14 cellular contexts compared by ENCODE assay signal in genomic region chr10:69936091-69936490, GRCh38.
A peak's percentile ranks its signal among the peaks of the same experiment; 100 is the strongest.
DNase-seq lines count a peak whose midpoint lies in the region; ATAC-seq and TF ChIP-seq lines count a peak whose summit lies in the region.
"Had no signal": no experiment of that assay in that cellular context is flagged by ENCODE, and none has a peak within 500 bp of the region (broad histone marks: within the 10 kb centered on the region; RNA-seq: fewer than 3 reads in every experiment).

No MANE protein-coding gene starts in this region.

- peaks cover 8% of the 10 kb centered on the region for H3K27me3 ChIP-seq in Panc1 (ENCODE audit: control insufficient read depth, insufficient read depth, low read length)
- H3K27me3 ChIP-seq: SJCRH30 had no signal

- peaks cover 11% of the 10 kb centered on the region for H3K27me3 Mint-ChIP-seq in activated T-cell treated with anti-CD3 and anti-CD28 coated beads, Interleukin-2, amount 50 U/mL, for 24 hours

- peak; percentile 24; the same call in 1 of the 2 replicates for TF ChIP-seq CTCF in AG10803 (conservative IDR thresholded peaks at IDR 0.05; ENCODE audit: low read length)
- TF ChIP-seq CTCF in GM13976 (IDR thresholded peaks at IDR 0.05; ENCODE audit: borderline replicate concordance, control extremely low read depth, extremely low read depth, insufficient read depth, missing control alignments) = peak; percentile 16
- no peak; the same call in 1 of the 2 replicates for TF ChIP-seq CTCF in Panc1 (IDR thresholded peaks at IDR 0.05)
- peak; percentile 11 for TF ChIP-seq CTCF in fibroblast of villous mesenchyme (IDR thresholded peaks at IDR 0.05; ENCODE audit: insufficient read depth, low read depth, low read length)

- H3K36me3 ChIP-seq in Panc1 (ENCODE audit: control insufficient read depth, insufficient read depth, low read length) = no peaks in the 10 kb centered on the region
- H3K36me3 ChIP-seq: SJCRH30 had no signal

- no peak overlapping the region for H3K27ac ChIP-seq in Panc1 (ENCODE audit: low read length)
- H3K27ac ChIP-seq: parathyroid adenoma, SJCRH30 had no signal

- H3K27ac Mint-ChIP-seq in activated T-cell treated with anti-CD3 and anti-CD28 coated beads, Interleukin-2, amount 50 U/mL, for 24 hours = no peak overlapping the region
- H3K27ac Mint-ChIP-seq: dendritic cell treated with granulocyte-macrophage colony-stimulating factor and Interleukin-4, amounts not matched to agents 40 ng/mL and 50 ng/mL, for 4 days had no signal

- intact Hi-C loops in Panc1 (cut with micrococcal nuclease; ENCODE audit: unreplicated experiment) = no loop called here

- H3K4me1 Mint-ChIP-seq in activated T-cell treated with anti-CD3 and anti-CD28 coated beads, Interleukin-2, amount 50 U/mL, for 24 hours (ENCODE audit: low read depth) = no peaks in the 10 kb centered on the region

- DNase-seq in AG10803 (ENCODE audit: low read depth) (no peak), GM13976 (ENCODE audit: low spot score) (peak; percentile 63), Panc1 (ENCODE audit: low read depth, low spot score) (no peak), fibroblast of villous mesenchyme (ENCODE audit: low read depth) (no peak), NOMO-1 treated with dmso at 0.1 percent for 144 hours (lab: John Stamatoyannopoulos, UW; ENCODE audit: unreplicated experiment) (no peak)
- no peak for DNase-seq in activated T-cell treated with anti-CD3 and anti-CD28 coated beads, Interleukin-2, amount 50 U/mL, for 24 hours
- DNase-seq: activated T-cell treated with anti-CD3 and anti-CD28 coated beads, Interleukin-2, amount 50 U/mL, for 4 hours; DMS153; NCI-H1048 had no signal

- in situ Hi-C loops in GM13976 (cut with MboI; ENCODE audit: low sequenced_read_pairs, unreplicated experiment) (no loop called here), Panc1 (cut with HindIII; ENCODE audit: low pct_unique_long_range_greater_than_20kb, low sequenced_read_pairs) (no loop called here)

- no peaks in the 10 kb centered on the region for H3K9me3 Mint-ChIP-seq in activated T-cell treated with anti-CD3 and anti-CD28 coated beads, Interleukin-2, amount 50 U/mL, for 24 hours
- H3K9me3 Mint-ChIP-seq: activated T-cell treated with anti-CD3 and anti-CD28 coated beads, Interleukin-2, amount 50 U/mL, for 4 hours had no signal

- H3K9me3 ChIP-seq in Panc1 (ENCODE audit: control insufficient read depth, insufficient read depth, low read depth, low read length) = no peaks in the 10 kb centered on the region
- H3K9me3 ChIP-seq: SJCRH30 had no signal

- no peaks in the 10 kb centered on the region for H3K4me1 ChIP-seq in Panc1 (ENCODE audit: control insufficient read depth, insufficient read depth, low read length)
- H3K4me1 ChIP-seq: parathyroid adenoma, SJCRH30 had no signal

- CTCF ChIA-PET in Panc1 (lab: Charles Lee) = no interaction called here

- ATAC-seq in Panc1 = peak; percentile 75
- ATAC-seq in HG02798 (IDR thresholded peaks at IDR 0.05; ENCODE audit: poor library complexity, unreplicated experiment) = no peak
- ATAC-seq in HG03045 (IDR thresholded peaks at IDR 0.05; ENCODE audit: unreplicated experiment) = no peak
- ATAC-seq: activated T-cell treated with anti-CD3 and anti-CD28 coated beads, Interleukin-2, amount 50 U/mL, for 4 hours had no signal

- no peaks in the 10 kb centered on the region for H3K36me3 Mint-ChIP-seq in activated T-cell treated with anti-CD3 and anti-CD28 coated beads, Interleukin-2, amount 50 U/mL, for 24 hours (ENCODE audit: low read depth)

- POLR2A ChIA-PET in Panc1 (lab: Charles Lee) = no interaction called here

- H3K4me3 ChIP-seq in AG10803 (ENCODE audit: low read length) (no peak overlapping the region), Panc1 (ENCODE audit: low read depth in 2 of 2, low read length in 2 of 2) (no peak overlapping the region), fibroblast of villous mesenchyme (ENCODE audit: low read depth, low read length) (no peak overlapping the region)
- H3K4me3 ChIP-seq: SJCRH30 had no signal

- no peak overlapping the region for H3K4me3 Mint-ChIP-seq in activated T-cell treated with anti-CD3 and anti-CD28 coated beads, Interleukin-2, amount 50 U/mL, for 24 hours
- H3K4me3 Mint-ChIP-seq: activated T-cell treated with anti-CD3 and anti-CD28 coated beads, Interleukin-2, amount 50 U/mL, for 4 hours; dendritic cell treated with granulocyte-macrophage colony-stimulating factor and Interleukin-4, amounts not matched to agents 40 ng/mL and 50 ng/mL, for 4 days had no signal

- no TSS peak for BruUV-seq in Panc1 (replicated peaks; lab: Mats Ljungman, UMichigan)
